In genomic region chr17:80026359-80027042, GRCh38 we compare ENCODE assay signal across 20 cellular contexts. TPM values are rescaled to one million over a fixed set of nuclear protein-coding genes. Genes with fewer than 3 reads are reported as not detected.
DNase-seq lines count a peak whose midpoint lies in the region; ATAC-seq and TF ChIP-seq lines count a peak whose summit lies in the region.
"Had no signal": no experiment of that assay in that cellular context is flagged by ENCODE, and none has a peak within 500 bp of the region (broad histone marks: within the 10 kb centered on the region; RNA-seq: fewer than 3 reads in every experiment).

No MANE protein-coding gene starts in this region.

- H3K27ac ChIP-seq in VCaP = peak overlapping the region; percentile 98; the same call in 1 of the 2 replicates
- no peak overlapping the region for H3K27ac ChIP-seq in CD8-positive, alpha-beta memory T cell (ENCODE audit: low read depth, low read length)
- H3K27ac ChIP-seq: brain microvascular endothelial cell, neural progenitor cell had no signal

- DNase-seq in COLO668 (lab: John Stamatoyannopoulos, UW; ENCODE audit: unreplicated experiment) (peak; percentile 47), NCI-H1092 treated with DMSO at 0.1 percent for 48 hours (lab: John Stamatoyannopoulos, UW) (peak; percentile 89), mucosa of descending colon (peak in 2 of 3 donors; percentile 59 to 62), SW 1271 (lab: John Stamatoyannopoulos, UW) (no peak)
- DNase-seq in CD8-positive, alpha-beta memory T cell = no peak
- DNase-seq: activated CD4-positive, alpha-beta T cell treated with anti-CD3 and anti-CD28 coated beads for 4 hours; activated naive CD4-positive, alpha-beta T cell treated with anti-CD3 and anti-CD28 coated beads, Interleukin-2, amount 10 ng/mL, durations not matched to agents 7 days and 5 days; brain microvascular endothelial cell; CD8-positive, alpha-beta T cell; esophagus squamous epithelium; GF-D8; H7; MG63; NCI-H446; OCI-M1; T-helper 9 cell had no signal

- no peak for TF ChIP-seq CTCF in VCaP (conservative IDR thresholded peaks at IDR 0.05)
- TF ChIP-seq CTCF in mucosa of descending colon (IDR thresholded peaks at IDR 0.05) = no peak

- H3K4me1 Mint-ChIP-seq in CD8-positive, alpha-beta memory T cell = no peaks in the 10 kb centered on the region

- H3K27me3 ChIP-seq in CD8-positive, alpha-beta memory T cell (ENCODE audit: insufficient read depth, low read length, poor library complexity, severe bottlenecking) = no peaks in the 10 kb centered on the region
- H3K27me3 ChIP-seq: brain microvascular endothelial cell, esophagus squamous epithelium, MG63, neural progenitor cell had no signal

- ATAC-seq in mucosa of descending colon = peak; percentile 61
- no peak for ATAC-seq in GM18498 (IDR thresholded peaks at IDR 0.05; ENCODE audit: unreplicated experiment)
- ATAC-seq in GM19023 (IDR thresholded peaks at IDR 0.05; ENCODE audit: unreplicated experiment) = no peak
- ATAC-seq: CD8-positive, alpha-beta T cell had no signal

- H3K36me3 Mint-ChIP-seq in CD8-positive, alpha-beta memory T cell = no peaks in the 10 kb centered on the region
- H3K36me3 Mint-ChIP-seq: activated naive CD4-positive, alpha-beta T cell treated with anti-CD3 and anti-CD28 coated beads, Interleukin-2, amount 10 ng/mL, durations not matched to agents 7 days and 5 days; CD8-positive, alpha-beta T cell had no signal

- H3K27me3 Mint-ChIP-seq in CD8-positive, alpha-beta memory T cell = peaks cover 0 to 5% of the 10 kb centered on the region in 2 donors

- intact Hi-C loops in mucosa of descending colon (cut with DNase I, micrococcal nuclease) = no loop called here

- POLR2A ChIA-PET in CD8-positive, alpha-beta memory T cell (lab: Charles Lee) = no interaction called here

- CTCF ChIA-PET in CD8-positive, alpha-beta memory T cell (lab: Charles Lee) = interaction anchor here (1.2 kb wide), 1 partner anchor 18 kb away, joined by 4 read pairs; no protein-coding TSS in a partner anchor

- H3K9me3 Mint-ChIP-seq in CD8-positive, alpha-beta memory T cell = no peaks in the 10 kb centered on the region
- H3K9me3 Mint-ChIP-seq: activated naive CD4-positive, alpha-beta T cell treated with anti-CD3 and anti-CD28 coated beads, Interleukin-2, amount 10 ng/mL, durations not matched to agents 7 days and 5 days; CD8-positive, alpha-beta T cell had no signal

- H3K4me3 ChIP-seq in mucosa of descending colon = no peak overlapping the region
- no peak overlapping the region for H3K4me3 ChIP-seq in CD8-positive, alpha-beta memory T cell (ENCODE audit: low read length)
- H3K4me3 ChIP-seq: esophagus squamous epithelium, MG63, neural progenitor cell had no signal

- H3K27ac Mint-ChIP-seq in CD8-positive, alpha-beta memory T cell = no peak overlapping the region
- H3K27ac Mint-ChIP-seq: activated naive CD4-positive, alpha-beta T cell treated with anti-CD3 and anti-CD28 coated beads, Interleukin-2, amount 10 ng/mL, durations not matched to agents 7 days and 5 days; CD8-positive, alpha-beta T cell; neural progenitor cell had no signal

- no peaks in the 10 kb centered on the region for H3K9me3 ChIP-seq in mucosa of descending colon
- H3K9me3 ChIP-seq in CD8-positive, alpha-beta memory T cell (ENCODE audit: low read length) = no peaks in the 10 kb centered on the region
- H3K9me3 ChIP-seq: esophagus squamous epithelium, MG63 had no signal

- H3K4me1 ChIP-seq in mucosa of descending colon (ENCODE audit: low read depth) = peaks cover 20% of the 10 kb centered on the region
- no peaks in the 10 kb centered on the region for H3K4me1 ChIP-seq in CD8-positive, alpha-beta memory T cell (ENCODE audit: insufficient read depth, low read length)

- H3K36me3 ChIP-seq in mucosa of descending colon (ENCODE audit: low read depth) = no peaks in the 10 kb centered on the region
- H3K36me3 ChIP-seq in CD8-positive, alpha-beta memory T cell (ENCODE audit: insufficient read depth, low read length) = no peaks in the 10 kb centered on the region
- H3K36me3 ChIP-seq: esophagus squamous epithelium, neural progenitor cell had no signal

- H3K4me3 Mint-ChIP-seq in CD8-positive, alpha-beta memory T cell = no peak overlapping the region
- H3K4me3 Mint-ChIP-seq: activated naive CD4-positive, alpha-beta T cell treated with anti-CD3 and anti-CD28 coated beads, Interleukin-2, amount 10 ng/mL, durations not matched to agents 7 days and 5 days; CD8-positive, alpha-beta T cell; neural progenitor cell had no signal

RNA-seq across cellular contexts. Expression of gene TBC1D16, which starts 9.2 kb away (rescaled TPM):
- 10 to 100 TPM; 10.9 to 23.4 (median 22.1) TPM for total RNA-seq in mucosa of descending colon
- total RNA-seq in CD8-positive, alpha-beta memory T cell = 1 to 10 TPM; 3.5 to 4.3 TPM
- 0.33 TPM for polyA plus RNA-seq in CD8-positive, alpha-beta memory T cell

RNA-seq across cellular contexts. Expression of gene CCDC40, which starts 9.9 kb away (rescaled TPM):
- total RNA-seq in mucosa of descending colon = 1 to 10 TPM; 2.1 to 5.9 (median 2.7) TPM
- total RNA-seq in CD8-positive, alpha-beta memory T cell = 1 to 10 TPM; 3.6 to 4.3 TPM
- not detected for polyA plus RNA-seq in CD8-positive, alpha-beta memory T cell

Comparison
In these comparisons a context has a peak if more than half of its experiments do, and no peak if none do; other contexts are left out.
1. DNase-seq: peak in COLO668 (single experiment), NCI-H1092 treated with DMSO at 0.1 percent for 48 hours (single experiment) and mucosa of descending colon (2 of 3); none in CD8-positive, alpha-beta memory T cell (0 of 5) and SW 1271 (0 of 2).